13 cellular contexts compared by ENCODE assay signal in genomic region chr22:19955241-19956128, GRCh38. TPM values are rescaled to one million over a fixed set of nuclear protein-coding genes. Genes with fewer than 3 reads are reported as not detected.
DNase-seq lines count a peak whose midpoint lies in the region; ATAC-seq and TF ChIP-seq lines count a peak whose summit lies in the region.
"Had no signal": no experiment of that assay in that cellular context is flagged by ENCODE, and none has a peak within 500 bp of the region (broad histone marks: within the 10 kb centered on the region; RNA-seq: fewer than 3 reads in every experiment).

No MANE protein-coding gene starts in this region.

- H3K27me3 ChIP-seq in BLaER1 treated with 17β-estradiol and CSF1 and Interleukin-3, amounts not matched to agents 10 nM and 100 nM = no peaks in the 10 kb centered on the region
- H3K27me3 ChIP-seq in H7 (ENCODE audit: control insufficient read depth, insufficient read depth, low read length) (no peaks in the 10 kb centered on the region), lower lobe of right lung (ENCODE audit: low read depth) (no peaks in the 10 kb centered on the region)
- H3K27me3 ChIP-seq: body of pancreas had no signal

- H4K20me1 ChIP-seq in BLaER1 treated with 17β-estradiol and CSF1 and Interleukin-3, amounts not matched to agents 10 nM and 100 nM = peaks cover 69 to 99% (median 92%) of the 10 kb centered on the region in 11 experiments

- no peaks in the 10 kb centered on the region for H3K27me3 Mint-ChIP-seq in central memory CD8-positive, alpha-beta T cell

- H3K4me1 ChIP-seq in BLaER1 treated with 17β-estradiol and CSF1 and Interleukin-3, amounts not matched to agents 10 nM and 100 nM = peaks cover 39 to 96% (median 87%) of the 10 kb centered on the region in 10 experiments
- peaks cover 37% of the 10 kb centered on the region for H3K4me1 ChIP-seq in lower lobe of right lung

- peaks cover 35% of the 10 kb centered on the region for H3K4me1 Mint-ChIP-seq in central memory CD8-positive, alpha-beta T cell

- intact Hi-C loops in lower lobe of right lung (cut with DNase I) = no loop called here
- intact Hi-C loops in head of caudate nucleus (cut with DNase I) = no loop called here

- no peak overlapping the region for H3K4me3 ChIP-seq in BLaER1 treated with 17β-estradiol and CSF1 and Interleukin-3, amounts not matched to agents 10 nM and 100 nM
- H3K4me3 ChIP-seq in H7 (ENCODE audit: insufficient read depth, low read depth, low read length) (no peak overlapping the region), lower lobe of right lung (no peak overlapping the region)
- H3K4me3 ChIP-seq: body of pancreas had no signal

- H3K36me3 ChIP-seq in BLaER1 treated with 17β-estradiol and CSF1 and Interleukin-3, amounts not matched to agents 10 nM and 100 nM = peaks cover 0 to 42% (median 22%) of the 10 kb centered on the region in 11 experiments; a peak in 15 of 22 replicates
- H3K36me3 ChIP-seq in H7 (replicated peaks; ENCODE audit: control insufficient read depth, insufficient read depth, low read length) (no peaks in the 10 kb centered on the region), lower lobe of right lung (peaks cover 10% of the 10 kb centered on the region)

- peak overlapping the region in 9 of 11 experiments; percentile 8 to 53 (median 35); a peak in 10 of 22 replicates for H3K9ac ChIP-seq in BLaER1 treated with 17β-estradiol and CSF1 and Interleukin-3, amounts not matched to agents 10 nM and 100 nM

- H3K27ac ChIP-seq in BLaER1 treated with 17β-estradiol and CSF1 and Interleukin-3, amounts not matched to agents 10 nM and 100 nM = peak overlapping the region in 7 of 11 experiments; percentile 24 to 58 (median 47); a peak in 11 of 22 replicates
- peak overlapping the region; percentile 41 for H3K27ac ChIP-seq in lower lobe of right lung

- no peaks in the 10 kb centered on the region for H3K9me3 ChIP-seq in BLaER1 treated with 17β-estradiol and CSF1 and Interleukin-3, amounts not matched to agents 10 nM and 100 nM (replicated peaks in 1 of 11)
- no peaks in the 10 kb centered on the region for H3K9me3 ChIP-seq in lower lobe of right lung
- H3K9me3 ChIP-seq: body of pancreas had no signal

- H3K36me3 Mint-ChIP-seq in central memory CD8-positive, alpha-beta T cell (ENCODE audit: insufficient read depth) = peaks cover 9% of the 10 kb centered on the region

- H3K9me3 Mint-ChIP-seq in central memory CD8-positive, alpha-beta T cell = no peaks in the 10 kb centered on the region
- H3K9me3 Mint-ChIP-seq: nephron had no signal

- peak overlapping the region; percentile 63 for H3K4me3 Mint-ChIP-seq in central memory CD8-positive, alpha-beta T cell
- H3K4me3 Mint-ChIP-seq: nephron had no signal

- no peak for TF ChIP-seq CTCF in lower lobe of right lung (IDR thresholded peaks at IDR 0.05)

- H3K27ac Mint-ChIP-seq in central memory CD8-positive, alpha-beta T cell (ENCODE audit: low read depth) = peak overlapping the region; percentile 74
- H3K27ac Mint-ChIP-seq: nephron had no signal

- ATAC-seq in central memory CD8-positive, alpha-beta T cell (replicated peaks; ENCODE audit: extremely low read depth, poor library complexity, severe bottlenecking) = peak; percentile 85
- ATAC-seq in lower lobe of right lung (no peak), HG02763 (IDR thresholded peaks at IDR 0.05; ENCODE audit: unreplicated experiment) (no peak), HG03342 (IDR thresholded peaks at IDR 0.05; ENCODE audit: unreplicated experiment) (no peak)
- ATAC-seq: body of pancreas had no signal

- DNase-seq in H7 (peak; percentile 33), lower lobe of right lung (peak; percentile 37), head of caudate nucleus (no peak), HuH-7.5 (ENCODE audit: low spot score) (no peak)
- no peak for DNase-seq in central memory CD8-positive, alpha-beta T cell (ENCODE audit: low spot score in 2 of 2)
- DNase-seq: activated CD8-positive, alpha-beta memory T cell treated with anti-CD3 and anti-CD28 coated beads, Interleukin-2, amount 50 U/mL, for 48 hours; OCI-M1; T1000 had no signal

- peak overlapping the region; percentile 21 to 76 (median 58); a peak in 20 of 22 replicates for H3K4me2 ChIP-seq in BLaER1 treated with 17β-estradiol and CSF1 and Interleukin-3, amounts not matched to agents 10 nM and 100 nM

RNA-seq across cellular contexts. Expression of gene TXNRD2, which starts 13.9 kb away (rescaled TPM):
- total RNA-seq in H7 (2014; rRNA removed; shearing (Covaris generic)) = 3.3 and 5.0 TPM in 2 replicates
- total RNA-seq in lower lobe of right lung = 47.5 TPM

RNA-seq across cellular contexts. Expression of gene COMT, which starts 13.9 kb away (rescaled TPM):
- 1.4 and 1.7 TPM in 2 replicates for total RNA-seq in H7 (2014; rRNA removed; shearing (Covaris generic))
- total RNA-seq in lower lobe of right lung = 235 TPM

Comparison
In these comparisons a context has a peak if more than half of its experiments do, and no peak if none do; other contexts are left out.
1. DNase-seq: peak in H7 (single experiment) and lower lobe of right lung (single experiment); none in central memory CD8-positive, alpha-beta T cell (0 of 2), head of caudate nucleus (0 of 42) and HuH-7.5 (single experiment).
2. RNA of gene COMT, which starts 13.9 kb away (total RNA-seq): 235 TPM in lower lobe of right lung (single experiment); 1.4 to 1.7 TPM in H7; every median in the first group is over 10 times any median in the second.